8 cellular contexts compared by ENCODE assay signal in the genomic region with DNA sequence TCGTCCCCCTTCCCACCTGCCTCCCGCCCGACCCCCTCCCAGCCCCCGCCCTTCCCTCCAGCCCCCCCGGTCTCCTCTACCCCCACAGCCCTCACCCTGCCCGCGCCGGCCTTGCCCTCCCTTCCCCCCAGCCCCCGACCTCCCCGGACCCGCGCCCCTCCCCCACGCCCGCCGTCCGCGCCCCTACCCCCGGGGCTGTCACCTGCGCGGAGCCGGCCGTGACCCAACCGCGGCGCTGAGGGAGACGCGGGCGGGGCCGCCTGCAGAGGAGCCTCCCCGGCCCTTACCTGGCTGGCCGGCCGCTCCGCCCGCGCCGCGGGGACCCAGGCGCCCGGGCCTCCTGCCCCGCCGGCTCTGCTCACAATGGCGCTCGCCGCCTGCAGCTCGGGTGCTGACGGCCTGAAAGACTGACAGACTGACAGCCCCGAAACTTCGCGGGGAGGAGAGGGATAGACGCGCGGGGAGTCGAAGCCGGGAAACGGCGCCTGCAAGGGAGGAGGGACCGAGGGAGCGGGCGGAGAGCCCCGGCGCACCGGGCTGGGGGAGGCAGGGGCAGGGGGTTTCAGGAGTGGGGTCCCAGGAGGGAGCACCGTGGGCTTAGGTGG. TPM values are rescaled to one million over a fixed set of nuclear protein-coding genes. Genes with fewer than 3 reads are reported as not detected.
DNase-seq lines count a peak whose midpoint lies in the region; ATAC-seq and TF ChIP-seq lines count a peak whose summit lies in the region.

No MANE protein-coding gene starts in this region.

- H3K27ac ChIP-seq in gastroesophageal sphincter = peak overlapping the region in 3 of 4 donors; percentile 75 to 83 (median 79)
- no peak overlapping the region for H3K27ac ChIP-seq in rectal smooth muscle tissue (ENCODE audit: low read depth, low read length)

- TF ChIP-seq POLR2A in gastroesophageal sphincter (IDR thresholded peaks at IDR 0.05) = no peak

- ATAC-seq in activated CD4-positive, CD25-positive, alpha-beta regulatory T cell treated with anti-CD3 and anti-CD28 coated beads, Interleukin-2, amount 50 U/mL, for 24 hours = no peak
- ATAC-seq in gastroesophageal sphincter = no peak
- no peak for ATAC-seq in GM18907 (IDR thresholded peaks at IDR 0.05; ENCODE audit: unreplicated experiment)

- H3K36me3 ChIP-seq in gastroesophageal sphincter = peaks cover 0 to 18% of the 10 kb centered on the region in 2 donors
- H3K36me3 ChIP-seq in rectal smooth muscle tissue (ENCODE audit: control insufficient read depth, insufficient read depth, low read length) = no peaks in the 10 kb centered on the region

- TF ChIP-seq EP300 in gastroesophageal sphincter (IDR thresholded peaks at IDR 0.05) = no peak

- DNase-seq in activated CD4-positive, CD25-positive, alpha-beta regulatory T cell treated with anti-CD3 and anti-CD28 coated beads, Interleukin-2, amount 50 U/mL, for 72 hours = peak; percentile 48
- DNase-seq in activated T-cell treated with anti-CD3 and anti-CD28 coated beads for 4 hours = peak; percentile 3
- no peak for DNase-seq in DMS114 treated with DMSO at 0.1 percent for 48 hours (lab: John Stamatoyannopoulos, UW; ENCODE audit: unreplicated experiment)
- DNase-seq in HCEC 1CT = no peak

- no peaks in the 10 kb centered on the region for H3K9me3 ChIP-seq in gastroesophageal sphincter

- H3K27me3 ChIP-seq in gastroesophageal sphincter (no peaks in the 10 kb centered on the region), rectal smooth muscle tissue (ENCODE audit: control insufficient read depth, insufficient read depth, low read length) (no peaks in the 10 kb centered on the region)

- H3K4me1 ChIP-seq in gastroesophageal sphincter = peaks cover 0 to 51% (median 9%) of the 10 kb centered on the region in 3 donors
- H3K4me1 ChIP-seq in rectal smooth muscle tissue (ENCODE audit: control insufficient read depth, insufficient read depth, low read length) = no peaks in the 10 kb centered on the region

- no peak for TF ChIP-seq CTCF in gastroesophageal sphincter (IDR thresholded peaks at IDR 0.05)

- no CpG with 5 or more reads among the region's 63 CpGs for WGBS in gastroesophageal sphincter (ENCODE audit: low coverage in 1 of 2), 2 donors

- H3K9ac ChIP-seq in rectal smooth muscle tissue (ENCODE audit: low read length) = no peak overlapping the region

- H3K4me3 ChIP-seq in gastroesophageal sphincter = peak overlapping the region; percentile 48 to 81
- H3K4me3 ChIP-seq in rectal smooth muscle tissue (ENCODE audit: low read length) = peak overlapping the region; percentile 74

RNA-seq across cellular contexts. Expression of a gene that starts 0.5 kb away (rescaled TPM):
- 10 to 100 TPM in 1 of 4 donors, 1 to 10 TPM in 3; 4.2 to 15.4 (median 9.3) TPM for total RNA-seq in gastroesophageal sphincter

Comparison
In these comparisons a context has a peak if more than half of its experiments do, and no peak if none do; other contexts are left out.
1. DNase-seq: peak in activated CD4-positive, CD25-positive, alpha-beta regulatory T cell treated with anti-CD3 and anti-CD28 coated beads, Interleukin-2, amount 50 U/mL, for 72 hours (single experiment) and activated T-cell treated with anti-CD3 and anti-CD28 coated beads for 4 hours (single experiment); none in DMS114 treated with DMSO at 0.1 percent for 48 hours (single experiment) and HCEC 1CT (single experiment).